In the genomic region with DNA sequence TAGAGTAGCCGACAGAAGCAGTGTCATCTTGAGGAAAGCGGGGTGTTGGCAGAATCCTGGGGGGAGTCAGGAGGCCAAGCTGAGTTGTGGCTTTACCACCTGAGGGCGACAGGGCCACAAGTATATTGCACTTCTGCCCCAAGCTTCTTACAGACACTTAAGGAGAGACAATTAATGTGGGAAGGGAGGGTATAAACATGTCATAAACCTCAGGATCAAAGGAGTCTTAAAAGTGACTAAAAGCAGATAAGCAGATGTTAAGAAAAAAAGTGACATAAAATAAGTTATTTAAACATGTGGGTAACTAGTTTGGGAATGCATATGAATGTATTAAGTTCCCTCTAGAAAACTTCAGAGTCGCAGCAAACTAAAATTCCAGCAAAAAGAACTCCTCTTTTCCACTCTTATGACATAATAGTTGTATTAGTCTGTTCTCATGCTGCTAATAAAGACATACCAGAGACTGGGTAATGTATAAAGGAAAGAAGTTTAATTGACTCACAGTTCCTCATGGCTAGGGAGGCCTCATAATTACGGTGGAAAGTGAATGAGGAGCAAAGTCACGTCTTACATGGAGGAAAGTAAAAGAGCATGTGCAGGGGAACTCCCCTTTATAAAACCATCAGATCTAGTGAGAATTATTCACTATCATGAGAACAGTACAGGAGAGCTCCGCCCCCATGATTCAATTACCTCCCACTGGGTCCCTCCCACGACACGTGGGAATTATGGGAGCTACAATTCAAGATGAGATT, we compare ENCODE assay signal across 11 cellular contexts.
DNase-seq lines count a peak whose midpoint lies in the region; ATAC-seq and TF ChIP-seq lines count a peak whose summit lies in the region.
"Had no signal": no experiment of that assay in that cellular context is flagged by ENCODE, and none has a peak within 500 bp of the region (broad histone marks: within the 10 kb centered on the region; RNA-seq: fewer than 3 reads in every experiment).

No MANE protein-coding gene starts in this region.

- H3K9me3 ChIP-seq in gastroesophageal sphincter (no peaks in the 10 kb centered on the region), stomach (no peaks in the 10 kb centered on the region), trophoblast cell (ENCODE audit: insufficient read depth, low read depth, low read length) (no peaks in the 10 kb centered on the region), PC-3 (ENCODE audit: low read length) (no peaks in the 10 kb centered on the region)

- H3K79me1 ChIP-seq in trophoblast cell (ENCODE audit: low read length), result no peaks in the 10 kb centered on the region

- H2BK120ac ChIP-seq in trophoblast cell (ENCODE audit: insufficient read depth, low read length, poor library complexity), result no peak overlapping the region

- H2AK5ac ChIP-seq in trophoblast cell (ENCODE audit: low read length), result no peak overlapping the region

- H3K9me3 Mint-ChIP-seq in activated T-cell treated with anti-CD3 and anti-CD28 coated beads, Interleukin-2, amount 50 U/mL, for 4 hours, result no peaks in the 10 kb centered on the region
- no peaks in the 10 kb centered on the region for H3K9me3 Mint-ChIP-seq in WTC11
- H3K9me3 Mint-ChIP-seq: neural crest cell had no signal

- no peak overlapping the region for H4K8ac ChIP-seq in trophoblast cell (ENCODE audit: low read depth, low read length)

- no TSS peak for BruUV-seq in PC-3 (replicated peaks; lab: Mats Ljungman, UMichigan)

- H3K14ac ChIP-seq in trophoblast cell (ENCODE audit: low read length), result no peak overlapping the region

- H3K79me2 ChIP-seq in trophoblast cell (ENCODE audit: control insufficient read depth, insufficient read depth, low read length, poor library complexity), result no peaks in the 10 kb centered on the region
- H3K79me2 ChIP-seq in PC-3 (ENCODE audit: low read length), result no peaks in the 10 kb centered on the region

- 85% methylated on average over 9 of the region's 9 CpGs for WGBS in gastroesophageal sphincter (ENCODE audit: low coverage in 1 of 2), 2 donors
- WGBS in stomach, 5 donors, result 86 to 95% (median 91%) methylated on average over 9 of the region's 9 CpGs
- WGBS in trophoblast cell (ENCODE audit: extremely low coverage, insufficient coverage, insufficient read length), result no CpG with 5 or more reads among the region's 9 CpGs

- no peaks in the 10 kb centered on the region for H3K27me3 Mint-ChIP-seq in activated T-cell treated with anti-CD3 and anti-CD28 coated beads, Interleukin-2, amount 50 U/mL, for 4 hours (ENCODE audit: low read depth)
- H3K27me3 Mint-ChIP-seq in WTC11 (ENCODE audit: low read depth), result no peaks in the 10 kb centered on the region

- CTCF ChIA-PET in WTC11 (lab: Charles Lee) (interaction anchor here (1.0 to 2.2 kb wide), 6 partner anchors 9 to 399 kb away, joined by 3 to 16 read pairs (median 4); partner anchors contain the start of gene LIX1), PC-3 (lab: Charles Lee) (no interaction called here)

- H2BK12ac ChIP-seq in trophoblast cell (ENCODE audit: low read length), result no peak overlapping the region

- H3K4me3 Mint-ChIP-seq in activated T-cell treated with anti-CD3 and anti-CD28 coated beads, Interleukin-2, amount 50 U/mL, for 4 hours, result no peak overlapping the region
- no peak overlapping the region for H3K4me3 Mint-ChIP-seq in WTC11
- H3K4me3 Mint-ChIP-seq: neural crest cell had no signal

- peaks cover 52% of the 10 kb centered on the region for H3K36me3 Mint-ChIP-seq in activated T-cell treated with anti-CD3 and anti-CD28 coated beads, Interleukin-2, amount 50 U/mL, for 4 hours (ENCODE audit: insufficient read depth)
- H3K36me3 Mint-ChIP-seq in WTC11, result peaks cover 12% of the 10 kb centered on the region

- no peak overlapping the region for H3K23ac ChIP-seq in trophoblast cell (ENCODE audit: low read length)

- H3K4me3 ChIP-seq in gastroesophageal sphincter, result no peak overlapping the region
- H3K4me3 ChIP-seq in stomach, result no peak overlapping the region
- no peak overlapping the region for H3K4me3 ChIP-seq in trophoblast cell (ENCODE audit: low read depth, low read length)
- H3K4me3 ChIP-seq in PC-3 (ENCODE audit: low read length), result no peak overlapping the region

- peak overlapping the region; percentile 32 for H3K27ac Mint-ChIP-seq in WTC11

- H3K27me3 ChIP-seq in gastroesophageal sphincter, result no peaks in the 10 kb centered on the region
- H3K27me3 ChIP-seq in stomach, result no peaks in the 10 kb centered on the region
- H3K27me3 ChIP-seq in trophoblast cell (ENCODE audit: insufficient read depth, low read length), result no peaks in the 10 kb centered on the region
- H3K27me3 ChIP-seq in PC-3 (ENCODE audit: low read length), result no peaks in the 10 kb centered on the region

- H3F3A ChIP-seq in PC-3 (ENCODE audit: low read length, unreplicated experiment), result no peaks in the 10 kb centered on the region

- no peaks in the 10 kb centered on the region for H4K20me1 ChIP-seq in PC-3 (ENCODE audit: low read length)

- no peak overlapping the region for H2AFZ ChIP-seq in trophoblast cell (ENCODE audit: insufficient read depth, low read length, poor library complexity)
- no peak overlapping the region for H2AFZ ChIP-seq in PC-3 (ENCODE audit: low read length)

- no peak overlapping the region for H4K12ac ChIP-seq in trophoblast cell (ENCODE audit: low read depth, low read length)

- TF ChIP-seq EP300 in gastroesophageal sphincter (IDR thresholded peaks at IDR 0.05), result no peak
- TF ChIP-seq EP300 in stomach (IDR thresholded peaks at IDR 0.05), result no peak

- H3K9ac ChIP-seq in trophoblast cell (ENCODE audit: low read length) (no peak overlapping the region), PC-3 (ENCODE audit: low read length) (no peak overlapping the region)

- H3K18ac ChIP-seq in trophoblast cell (ENCODE audit: low read length), result no peak overlapping the region

- no peaks in the 10 kb centered on the region for H3K9me2 ChIP-seq in PC-3 (replicated peaks; ENCODE audit: low read length)

- H3K4me1 ChIP-seq in gastroesophageal sphincter (peaks cover 0 to 36% (median 10%) of the 10 kb centered on the region in 3 donors), stomach (peaks cover 0 to 28% (median 10%) of the 10 kb centered on the region in 4 donors), trophoblast cell (ENCODE audit: control insufficient read depth in 1 of 2, insufficient read depth in 2 of 2, low read length in 2 of 2) (no peaks in the 10 kb centered on the region), PC-3 (ENCODE audit: insufficient read depth, low read length) (no peaks in the 10 kb centered on the region; the same call in 1 of the 2 replicates)

- no peak overlapping the region for H2BK5ac ChIP-seq in trophoblast cell (ENCODE audit: low read depth, low read length, poor library complexity)

- H3K36me3 ChIP-seq in gastroesophageal sphincter, result peaks cover 13 to 94% of the 10 kb centered on the region in 2 donors
- peaks cover 64 to 100% (median 100%) of the 10 kb centered on the region in 4 donors for H3K36me3 ChIP-seq in stomach
- peaks cover 15 to 34% of the 10 kb centered on the region in 2 experiments for H3K36me3 ChIP-seq in trophoblast cell (ENCODE audit: control insufficient read depth in 1 of 2, insufficient read depth in 2 of 2, low read length in 2 of 2)
- peaks cover 16% of the 10 kb centered on the region for H3K36me3 ChIP-seq in PC-3 (ENCODE audit: low read depth, low read length)

- H3K4me2 ChIP-seq in trophoblast cell (ENCODE audit: low read length), result no peak overlapping the region
- H3K4me2 ChIP-seq in PC-3 (ENCODE audit: low read length), result no peak overlapping the region

- DNase-seq in activated T-cell treated with anti-CD3 and anti-CD28 coated beads, Interleukin-2, amount 50 U/mL, for 4 hours, result no peak
- DNase-seq in activated T-cell treated with anti-CD3 and anti-CD28 coated beads for 4 hours (no peak), WTC11 (ENCODE audit: low spot score) (no peak), stomach (no peak), trophoblast cell (no peak), PC-3 (no peak)
- DNase-seq: activated CD8-positive, alpha-beta memory T cell treated with anti-CD3 and anti-CD28 coated beads, Interleukin-2, amount 50 U/mL, for 48 hours; T1000 had no signal

- TF ChIP-seq POLR2A in gastroesophageal sphincter (IDR thresholded peaks at IDR 0.05), result no peak
- TF ChIP-seq POLR2A in stomach (IDR thresholded peaks at IDR 0.05), result no peak

- peaks cover 6% of the 10 kb centered on the region for H3K4me1 Mint-ChIP-seq in activated T-cell treated with anti-CD3 and anti-CD28 coated beads, Interleukin-2, amount 50 U/mL, for 4 hours (ENCODE audit: low read depth)
- H3K4me1 Mint-ChIP-seq in WTC11, result peaks cover 13% of the 10 kb centered on the region

- H3K27ac ChIP-seq in gastroesophageal sphincter (peak overlapping the region in 3 of 4 donors; percentile 39 to 45 (median 44)), stomach (peak overlapping the region in 3 of 5 donors; percentile 5 to 36 (median 7)), trophoblast cell (ENCODE audit: low read depth, low read length) (no peak overlapping the region), PC-3 (ENCODE audit: low read length) (no peak overlapping the region)

- TF ChIP-seq CTCF in WTC11 (IDR thresholded peaks at IDR 0.05) (no peak), gastroesophageal sphincter (IDR thresholded peaks at IDR 0.05) (no peak), stomach (IDR thresholded peaks at IDR 0.05) (no peak), PC-3 (conservative IDR thresholded peaks at IDR 0.05; ENCODE audit: low read depth, low read length) (no peak)

- intact Hi-C loops in stomach (cut with DNase I; ENCODE audit: low total_unique reads), result no loop called here
- intact Hi-C loops in PC-3 (cut with micrococcal nuclease), result no loop called here

- no peak overlapping the region for H4K91ac ChIP-seq in trophoblast cell (ENCODE audit: low read depth, low read length)

- POLR2A ChIA-PET in WTC11 (lab: Charles Lee), result interaction anchor here (1.0 kb wide), 1 partner anchor 41 kb away, joined by 3 read pairs; no protein-coding TSS in a partner anchor
- POLR2A ChIA-PET in PC-3 (lab: Charles Lee; ENCODE audit: unreplicated experiment), result no interaction called here

- peak; percentile 41 to 46 for ATAC-seq in activated T-cell treated with anti-CD3 and anti-CD28 coated beads, Interleukin-2, amount 50 U/mL, for 4 hours
- ATAC-seq in WTC11 (peak; percentile 41; the same call in 1 of the 2 replicates), gastroesophageal sphincter (no peak), PC-3 (no peak), HG03280 (IDR thresholded peaks at IDR 0.05; ENCODE audit: unreplicated experiment) (no peak)

- H3K4ac ChIP-seq in trophoblast cell (ENCODE audit: low read depth, low read length), result no peak overlapping the region

TF ChIP-seq in WTC11, 78 proteins besides CTCF, POLR2A, EP300 and RAD21 (continues in another document):
- TF ChIP-seq ATF2 (CRISPR knock-in tag; IDR thresholded peaks at IDR 0.05; ENCODE audit: borderline replicate concordance, low read depth), result no peak

Comparison
In these comparisons a context has a peak if more than half of its experiments do, and no peak if none do; other contexts are left out.
1. ATAC-seq: peak in activated T-cell treated with anti-CD3 and anti-CD28 coated beads, Interleukin-2, amount 50 U/mL, for 4 hours (2 of 2) and WTC11 (single experiment); none in gastroesophageal sphincter (single experiment), PC-3 (single experiment) and HG03280 (single experiment).
2. H3K27ac ChIP-seq: peak in gastroesophageal sphincter (3 of 4) and stomach (3 of 5); none in trophoblast cell (single experiment) and PC-3 (single experiment).